24 cellular contexts compared by ENCODE assay signal in the genomic region with DNA sequence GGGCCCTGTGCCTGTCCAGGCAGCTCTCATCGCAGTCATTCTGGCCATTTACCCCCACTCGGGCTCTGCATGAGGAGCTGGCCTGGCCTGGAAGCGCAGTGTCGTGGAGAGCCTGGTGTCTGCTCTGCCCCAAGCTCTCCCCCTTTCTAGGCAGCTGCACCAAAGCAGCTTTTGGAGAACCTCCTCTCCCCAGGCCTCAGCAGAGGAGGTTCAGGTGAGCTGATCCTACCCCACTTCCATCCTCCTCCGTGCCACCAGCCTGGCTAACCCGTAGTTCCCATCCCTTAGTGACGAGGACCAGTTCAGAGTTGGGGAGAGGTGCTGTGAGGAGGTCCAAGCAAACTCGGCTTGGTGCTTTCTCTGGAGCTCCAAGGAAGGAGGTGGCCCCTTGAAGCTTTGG. TPM values are rescaled to one million over a fixed set of nuclear protein-coding genes. Genes with fewer than 3 reads are reported as not detected.
"Had no signal": no experiment of that assay in that cellular context is flagged by ENCODE, and none has a peak within 500 bp of the region (broad histone marks: within the 10 kb centered on the region; RNA-seq: fewer than 3 reads in every experiment).

No MANE protein-coding gene starts in this region.

- H3K4me3 Mint-ChIP-seq: activated CD8-positive, alpha-beta T cell treated with anti-CD3 and anti-CD28 coated beads, Interleukin-2, amount 10 ng/mL, durations not matched to agents 7 days and 5 days; activated naive CD4-positive, alpha-beta T cell treated with anti-CD3 and anti-CD28 coated beads for 36 hours; activated naive CD8-positive, alpha-beta T cell; activated T-cell treated with anti-CD3 and anti-CD28 coated beads, Interleukin-2, amount 50 U/mL, for 4 hours; T-helper 17 cell; WTC11 had no signal

- H3K27ac Mint-ChIP-seq: activated CD8-positive, alpha-beta T cell treated with anti-CD3 and anti-CD28 coated beads, Interleukin-2, amount 10 ng/mL, durations not matched to agents 7 days and 5 days; activated naive CD4-positive, alpha-beta T cell treated with anti-CD3 and anti-CD28 coated beads for 36 hours; activated naive CD8-positive, alpha-beta T cell; brain; T-helper 17 cell; WTC11 had no signal

- DNase-seq: activated CD4-positive, alpha-beta T cell treated with anti-CD3 and anti-CD28 coated beads for 48 hours; activated CD4-positive, alpha-beta T cell treated with anti-CD3 and anti-CD28 coated beads, Interleukin-2, amount 50 U/mL, for 4 hours; activated CD4-positive, CD25-positive, alpha-beta regulatory T cell treated with anti-CD3 and anti-CD28 coated beads, Interleukin-2, amount 50 U/mL, for 72 hours; activated CD8-positive, alpha-beta T cell treated with anti-CD3 and anti-CD28 coated beads, Interleukin-2, amount 10 ng/mL, durations not matched to agents 7 days and 5 days; activated naive CD4-positive, alpha-beta T cell treated with anti-CD3 and anti-CD28 coated beads for 36 hours; activated T-cell treated with anti-CD3 and anti-CD28 coated beads, Interleukin-2, amount 50 U/mL, for 4 hours; amygdala; Kasumi-1; NCI-H1105 treated with DMSO at 0.1 percent for 48 hours; NCI-H1436 treated with DMSO at 0.1 percent for 48 hours; NCI-H187; NCI-H2081; NCI-H510A treated with DMSO at 0.1 percent for 48 hours; NCI-H69; NK-92 treated with Interleukin-12 subunit alpha and Interleukin-12 subunit beta, amount 100 ng/mL, for 24 hours; Peyer's patch; SHP77; T-helper 17 cell; T-helper 9 cell had no signal

- H3K4me1 ChIP-seq: Peyer's patch, SJSA1 had no signal

- H3K27me3 ChIP-seq: Peyer's patch had no signal

- H3K27ac ChIP-seq: Peyer's patch, RWPE1, SJSA1 had no signal

- H3K4me3 ChIP-seq: Peyer's patch, SJSA1 had no signal

- H3K9me3 Mint-ChIP-seq: activated naive CD4-positive, alpha-beta T cell treated with anti-CD3 and anti-CD28 coated beads for 36 hours; activated T-cell treated with anti-CD3 and anti-CD28 coated beads, Interleukin-2, amount 50 U/mL, for 4 hours; brain; WTC11 had no signal

- H3K36me3 ChIP-seq: Peyer's patch, SJSA1 had no signal

- H3K36me3 Mint-ChIP-seq: activated naive CD8-positive, alpha-beta T cell; brain; WTC11 had no signal

- H3K9me3 ChIP-seq: Peyer's patch, SJSA1 had no signal

- ATAC-seq: activated CD8-positive, alpha-beta T cell treated with anti-CD3 and anti-CD28 coated beads, Interleukin-2, amount 10 ng/mL, durations not matched to agents 7 days and 5 days; activated T-cell treated with anti-CD3 and anti-CD28 coated beads, Interleukin-2, amount 50 U/mL, for 4 hours; T-helper 17 cell; WTC11 had no signal

RNA-seq across cellular contexts. Expression of a gene that starts 30.5 kb away (rescaled TPM):
- total RNA-seq: activated CD8-positive, alpha-beta T cell treated with anti-CD3 and anti-CD28 coated beads, Interleukin-2, amount 10 ng/mL, durations not matched to agents 7 days and 5 days; activated naive CD4-positive, alpha-beta T cell treated with anti-CD3 and anti-CD28 coated beads for 36 hours; SJSA1 had no signal
